8 cellular contexts compared by ENCODE assay signal in the genomic region with DNA sequence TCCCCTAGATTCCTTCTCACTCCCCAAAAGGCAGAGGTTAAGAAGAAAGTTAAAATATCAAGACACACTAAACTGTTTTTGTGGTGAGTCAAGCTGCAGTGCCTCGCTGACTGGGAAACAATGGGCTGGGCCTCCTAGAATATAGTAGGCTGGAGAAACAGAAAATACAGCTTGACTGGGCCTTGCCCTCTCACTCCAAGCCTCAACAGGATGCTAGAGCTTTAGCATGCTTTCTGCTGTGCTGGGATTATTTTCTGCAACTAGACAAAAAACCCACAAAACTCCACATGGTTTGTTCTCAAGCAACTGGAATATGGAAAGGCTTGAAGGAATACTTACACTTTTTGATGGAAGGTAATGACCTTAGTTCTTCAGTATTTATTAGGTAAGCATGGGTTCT. TPM values are rescaled to one million over a fixed set of nuclear protein-coding genes. Genes with fewer than 3 reads are reported as not detected.
DNase-seq lines count a peak whose midpoint lies in the region; ATAC-seq and TF ChIP-seq lines count a peak whose summit lies in the region.

No MANE protein-coding gene starts in this region.

- H3K27ac Mint-ChIP-seq in CD14-positive monocyte = peak overlapping the region; percentile 73 to 90 (median 78)

- H3K4me3 ChIP-seq in fibroblast of lung (replicated peaks in 1 of 4; ENCODE audit: control extremely low read depth in 1 of 4, insufficient read depth in 1 of 4, low read depth in 3 of 4, low read length in 4 of 4) = no peak overlapping the region
- no peak overlapping the region for H3K4me3 ChIP-seq in osteoblast (ENCODE audit: insufficient read depth, low read length)

- H3K27me3 Mint-ChIP-seq in CD14-positive monocyte (ENCODE audit: low read depth in 3 of 3) = peaks cover 0 to 3% (median 2%) of the 10 kb centered on the region in 3 donors

- H3K9me3 ChIP-seq in fibroblast of lung (ENCODE audit: control insufficient read depth, insufficient read depth, low read depth, low read length) (no peaks in the 10 kb centered on the region), osteoblast (ENCODE audit: low read depth, low read length) (no peaks in the 10 kb centered on the region)

- H3K36me3 ChIP-seq in fibroblast of lung (ENCODE audit: control insufficient read depth, insufficient read depth, low read length) = no peaks in the 10 kb centered on the region
- no peaks in the 10 kb centered on the region for H3K36me3 ChIP-seq in osteoblast (ENCODE audit: insufficient read depth, low read length)

- CTCF ChIA-PET in RWPE1 (lab: Yijun Ruan, JAX) = interaction anchor here (0.5 to 1.4 kb wide), 2 partner anchors 8 to 158 kb away, joined by 3 to 4 read pairs; no protein-coding TSS in a partner anchor

- H3K9ac ChIP-seq in fibroblast of lung (ENCODE audit: insufficient read depth, low read length) = no peak overlapping the region

- H3K9me3 Mint-ChIP-seq in CD14-positive monocyte = no peaks in the 10 kb centered on the region

- DNase-seq in CD14-positive monocyte (ENCODE audit: low spot score) (no peak), RWPE1 (ENCODE audit: low spot score) (peak; percentile 38), fibroblast of lung (ENCODE audit: low read depth in 2 of 2) (peak; percentile 61 to 76), osteoblast (ENCODE audit: insufficient read length, low spot score, missing footprints) (peak; percentile 81), T1000 (lab: John Stamatoyannopoulos, UW) (no peak)

- H3K36me3 Mint-ChIP-seq in CD14-positive monocyte = peaks cover 21 to 32% of the 10 kb centered on the region in 2 donors

- H3K27me3 ChIP-seq in fibroblast of lung (ENCODE audit: control insufficient read depth, insufficient read depth, low read length) (no peaks in the 10 kb centered on the region), osteoblast (ENCODE audit: insufficient read depth, low read length) (no peaks in the 10 kb centered on the region)

- intact Hi-C loops in CD14-positive monocyte (cut with micrococcal nuclease) = loop anchor here in 1 of 2 donors (5.0 kb wide), 1 partner anchor 34 kb away; no protein-coding TSS in a partner anchor

- peaks cover 63% of the 10 kb centered on the region for H3K4me1 ChIP-seq in fibroblast of lung (ENCODE audit: control insufficient read depth, extremely low read depth, insufficient read depth, low read length)
- H3K4me1 ChIP-seq in osteoblast (ENCODE audit: insufficient read depth, low read length) = peaks cover 69% of the 10 kb centered on the region

- no peak for TF ChIP-seq POLR2A in GM18505 (IDR thresholded peaks at IDR 0.05; ENCODE audit: borderline replicate concordance, extremely low read depth, insufficient read depth, insufficient read length)

- no peak for ATAC-seq in GM18505 (IDR thresholded peaks at IDR 0.05; ENCODE audit: unreplicated experiment)
- no peak for ATAC-seq in GM21447 (IDR thresholded peaks at IDR 0.05; ENCODE audit: unreplicated experiment)
- no peak for ATAC-seq in GM18502 (IDR thresholded peaks at IDR 0.05; ENCODE audit: poor library complexity, unreplicated experiment)

- H3K4me3 Mint-ChIP-seq in CD14-positive monocyte = no peak overlapping the region

- TF ChIP-seq CTCF in CD14-positive monocyte (IDR thresholded peaks at IDR 0.05) (no peak), RWPE1 (conservative IDR thresholded peaks at IDR 0.05; ENCODE audit: low read depth) (no peak), fibroblast of lung (conservative IDR thresholded peaks at IDR 0.05 in 1 of 2, IDR thresholded peaks at IDR 0.05 in 1 of 2; ENCODE audit: low read depth in 1 of 2, low read length in 2 of 2) (no peak), osteoblast (IDR thresholded peaks at IDR 0.05; ENCODE audit: extremely low read depth, low read depth, low read length) (no peak)

- H3K27ac ChIP-seq in RWPE1 (peak overlapping the region; percentile 95), fibroblast of lung (ENCODE audit: insufficient read depth, low read length) (peak overlapping the region; percentile 40), osteoblast (ENCODE audit: low read depth, low read length) (peak overlapping the region; percentile 53)

- H3K4me2 ChIP-seq in fibroblast of lung (ENCODE audit: extremely low read depth, insufficient read depth, low read length) (peak overlapping the region; percentile 39), osteoblast (ENCODE audit: insufficient read depth, low read length) (peak overlapping the region; percentile 49)

- H3K4me1 Mint-ChIP-seq in CD14-positive monocyte = peaks cover 76% of the 10 kb centered on the region

- POLR2A ChIA-PET in RWPE1 (lab: Yijun Ruan, JAX; ENCODE audit: low non-redundant PET) = no interaction called here

- H2AFZ ChIP-seq in fibroblast of lung (ENCODE audit: low read length) (no peak overlapping the region), osteoblast (ENCODE audit: low read length) (no peak overlapping the region)

- H3K79me2 ChIP-seq in fibroblast of lung (ENCODE audit: control insufficient read depth, insufficient read depth, low read length) (peaks cover 88% of the 10 kb centered on the region), osteoblast (ENCODE audit: insufficient read depth, low read length) (peaks cover 86% of the 10 kb centered on the region)

- H4K20me1 ChIP-seq in fibroblast of lung (ENCODE audit: control insufficient read depth, extremely low read depth, insufficient read depth, low read length) = peaks cover 4% of the 10 kb centered on the region
- H4K20me1 ChIP-seq in osteoblast (ENCODE audit: insufficient read depth, low read length) = peaks cover 62% of the 10 kb centered on the region

RNA-seq across cellular contexts. Expression of a gene that starts 27.9 kb away (rescaled TPM):
- polyA plus RNA-seq in CD14-positive monocyte = 10 to 100 TPM; 15.4 to 17.5 TPM
- 53.7 and 63.9 TPM in 2 replicates for total RNA-seq in fibroblast of lung
- 36.9 and 49.5 TPM in 2 replicates for polyA plus RNA-seq in fibroblast of lung
- polyA plus RNA-seq in fibroblast of lung (2012) = 28.1 and 46.7 TPM in 2 replicates
- polyA minus RNA-seq in fibroblast of lung (ENCODE audit: low replicate concordance) = 241 and 323 TPM in 2 replicates
- total RNA-seq in osteoblast = 52.2 and 53.2 TPM in 2 replicates

Comparison
In these comparisons a context has a peak if more than half of its experiments do, and no peak if none do; other contexts are left out.
1. DNase-seq: peak in RWPE1 (single experiment), fibroblast of lung (2 of 2) and osteoblast (single experiment); none in CD14-positive monocyte (single experiment) and T1000 (single experiment).
2. H3K27ac ChIP-seq: peak in every context shown above with its lines; median percentile 95 in RWPE1; 53 in osteoblast; 40 in fibroblast of lung.